In the genomic region with DNA sequence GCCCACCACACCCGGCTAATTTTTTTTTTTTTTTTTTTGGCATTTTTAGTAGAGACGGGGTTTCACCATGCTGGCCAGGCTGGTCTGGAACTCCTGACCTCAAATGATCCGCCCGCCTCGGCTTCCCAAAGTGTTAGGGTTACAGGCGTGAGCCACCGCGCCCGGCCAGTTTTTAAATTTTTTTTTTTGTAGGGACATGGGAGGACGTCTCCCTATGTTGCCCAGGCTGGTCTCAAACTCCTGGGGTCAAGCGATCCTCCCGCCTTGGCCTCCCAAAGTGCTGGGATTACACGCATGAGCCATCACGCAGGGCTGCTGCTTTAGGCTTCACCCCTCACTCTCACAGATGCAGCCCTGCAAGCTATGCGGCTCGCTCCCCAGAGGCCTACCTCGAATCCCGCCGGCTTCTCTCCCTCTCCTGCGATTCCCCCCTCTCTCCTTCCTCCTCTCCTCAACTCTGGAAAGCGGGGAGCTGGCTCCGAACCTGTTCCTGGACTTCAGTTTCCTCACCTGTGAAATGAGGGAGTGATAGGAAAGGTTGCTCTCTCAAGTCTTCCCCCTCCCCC, we compare ENCODE assay signal across 8 cellular contexts. TPM values are rescaled to one million over a fixed set of nuclear protein-coding genes. Genes with fewer than 3 reads are reported as not detected.
DNase-seq lines count a peak whose midpoint lies in the region; ATAC-seq and TF ChIP-seq lines count a peak whose summit lies in the region.
"Had no signal": no experiment of that assay in that cellular context is flagged by ENCODE, and none has a peak within 500 bp of the region (broad histone marks: within the 10 kb centered on the region; RNA-seq: fewer than 3 reads in every experiment).

No MANE protein-coding gene starts in this region.

- no peak for ATAC-seq in T-cell (replicated peaks in 1 of 4)
- no peak for ATAC-seq in HG03039 (IDR thresholded peaks at IDR 0.05; ENCODE audit: unreplicated experiment)

- POLR2A ChIA-PET in T-cell (lab: Charles Lee), result interaction anchor here in 1 of 2 donors (0.6 kb wide), 1 partner anchor 31 kb away, joined by 4 read pairs; the partner anchor contains the start of gene TBC1D10A

- H3K4me1 Mint-ChIP-seq in T-cell, result peaks cover 43 to 56% (median 44%) of the 10 kb centered on the region in 3 donors

- H3K36me3 Mint-ChIP-seq in T-cell, result peaks cover 12% of the 10 kb centered on the region

- no peak for TF ChIP-seq POLR2A in esophagus squamous epithelium (IDR thresholded peaks at IDR 0.05)

- in situ Hi-C loops in HAP-1 (cut with MboI; ENCODE audit: low sequenced_read_pairs), result no loop called here

- peaks cover 18% of the 10 kb centered on the region for H3K36me3 ChIP-seq in HAP-1 (replicated peaks)
- peaks cover 2 to 10% (median 2%) of the 10 kb centered on the region in 3 donors for H3K36me3 ChIP-seq in esophagus squamous epithelium
- peaks cover 10% of the 10 kb centered on the region for H3K36me3 ChIP-seq in skeletal muscle satellite cell (ENCODE audit: insufficient read depth, low read length)

- H3K27ac ChIP-seq in esophagus squamous epithelium, result no peak overlapping the region

- intact Hi-C loops in esophagus squamous epithelium (cut with DNase I), result no loop called here

- H3K27ac Mint-ChIP-seq in T-cell, result peak overlapping the region; percentile 55 to 76

- H3K4me2 ChIP-seq in skeletal muscle satellite cell (ENCODE audit: low read length), result peak overlapping the region; percentile 99

- TF ChIP-seq CTCF in esophagus squamous epithelium (IDR thresholded peaks at IDR 0.05), result no peak

- peak overlapping the region; percentile 100 for H3K4me3 ChIP-seq in HAP-1
- H3K4me3 ChIP-seq in esophagus squamous epithelium, result peak overlapping the region in 3 of 4 donors; percentile 77 to 94 (median 89)
- H3K4me3 ChIP-seq in skeletal muscle satellite cell (ENCODE audit: low read length), result peak overlapping the region; percentile 92

- DNase-seq in HAP-1 (ENCODE audit: low spot score in 2 of 2) (no peak), T-cell (no peak), esophagus squamous epithelium (lab: John Stamatoyannopoulos, UW) (no peak), GF-D8 (lab: John Stamatoyannopoulos, UW) (no peak), D341Med (ENCODE audit: low spot score) (no peak)
- DNase-seq: NCI-H1048 had no signal

- H3K27me3 ChIP-seq in HAP-1 (ENCODE audit: low read depth), result no peaks in the 10 kb centered on the region
- no peaks in the 10 kb centered on the region for H3K27me3 ChIP-seq in esophagus squamous epithelium
- no peaks in the 10 kb centered on the region for H3K27me3 ChIP-seq in skeletal muscle satellite cell (ENCODE audit: control insufficient read depth, insufficient read depth, low read length)

- H3K9me3 Mint-ChIP-seq in T-cell, result no peaks in the 10 kb centered on the region

- WGBS in esophagus squamous epithelium, 2 donors, result 59 to 64% methylated on average over 21 to 22 of the region's 22 CpGs

- CTCF ChIA-PET in T-cell (lab: Charles Lee), result no interaction called here

- peak overlapping the region; percentile 92 to 96 (median 95) for H3K4me3 Mint-ChIP-seq in T-cell

- H3K9me3 ChIP-seq in HAP-1, result no peaks in the 10 kb centered on the region
- no peaks in the 10 kb centered on the region for H3K9me3 ChIP-seq in esophagus squamous epithelium
- H3K9me3 ChIP-seq in skeletal muscle satellite cell (replicated peaks; ENCODE audit: low read length), result no peaks in the 10 kb centered on the region

- H3K4me1 ChIP-seq in HAP-1 (peaks cover 6% of the 10 kb centered on the region), esophagus squamous epithelium (peaks cover 16 to 39% (median 22%) of the 10 kb centered on the region in 3 donors), skeletal muscle satellite cell (ENCODE audit: control insufficient read depth, insufficient read depth, low read length) (peaks cover 21% of the 10 kb centered on the region)

- H3K9ac ChIP-seq in skeletal muscle satellite cell (ENCODE audit: low read depth, low read length), result no peak overlapping the region

- peaks cover 0 to 2% of the 10 kb centered on the region in 2 donors for H3K27me3 Mint-ChIP-seq in T-cell

RNA-seq across cellular contexts. Expression of gene CCDC157, which starts 0.9 kb away (rescaled TPM):
- 10 to 100 TPM in 1 of 5 donors, 1 to 10 TPM in 4; 4.6 to 10.9 (median 5.1) TPM for total RNA-seq in T-cell
- 1 to 10 TPM in 3 of 4 donors, under 1 TPM in 1; 0.47 to 9.2 (median 3.1) TPM for total RNA-seq in esophagus squamous epithelium
- total RNA-seq in skeletal muscle satellite cell (2012; rRNA removed), result 0.51 and 2.6 TPM in 2 replicates

RNA-seq across cellular contexts. Expression of gene SF3A1, which starts 1.0 kb away (rescaled TPM):
- 100 to 1,000 TPM; 272 to 323 (median 292) TPM for total RNA-seq in T-cell
- 10 to 100 TPM; 29.1 to 94.2 (median 63.3) TPM for total RNA-seq in esophagus squamous epithelium
- total RNA-seq in skeletal muscle satellite cell (2012; rRNA removed), result 23.2 and 26.9 TPM in 2 replicates

RNA-seq across cellular contexts. Expression of gene RNF215, which starts 29.5 kb away (rescaled TPM):
- total RNA-seq in T-cell (1 to 10 TPM; 6.2 to 8.4 (median 6.3) TPM), esophagus squamous epithelium (1 to 10 TPM; 2.3 to 8.4 (median 3.9) TPM)
- total RNA-seq in skeletal muscle satellite cell (2012; rRNA removed), result 19.5 and 20.5 TPM in 2 replicates

RNA-seq across cellular contexts. Expression of gene TBC1D10A, which starts 31.0 kb away (rescaled TPM):
- 10 to 100 TPM; 56.2 to 84.3 (median 82.3) TPM for total RNA-seq in T-cell
- 10 to 100 TPM; 40.7 to 55.1 (median 47.0) TPM for total RNA-seq in esophagus squamous epithelium
- total RNA-seq in skeletal muscle satellite cell (2012; rRNA removed), result 18.0 and 23.4 TPM in 2 replicates

RNA-seq across cellular contexts. Expression of gene SEC14L2, which starts 39.1 kb away (rescaled TPM):
- total RNA-seq in T-cell, result 10 to 100 TPM; 10.9 to 87.9 (median 15.8) TPM
- total RNA-seq in esophagus squamous epithelium, result 10 to 100 TPM; 16.6 to 45.4 (median 28.2) TPM
- total RNA-seq in skeletal muscle satellite cell (2012; rRNA removed), result 24.6 and 33.9 TPM in 2 replicates
